Comparison of ENCODE assay signal across 21 cellular contexts in the genomic region with DNA sequence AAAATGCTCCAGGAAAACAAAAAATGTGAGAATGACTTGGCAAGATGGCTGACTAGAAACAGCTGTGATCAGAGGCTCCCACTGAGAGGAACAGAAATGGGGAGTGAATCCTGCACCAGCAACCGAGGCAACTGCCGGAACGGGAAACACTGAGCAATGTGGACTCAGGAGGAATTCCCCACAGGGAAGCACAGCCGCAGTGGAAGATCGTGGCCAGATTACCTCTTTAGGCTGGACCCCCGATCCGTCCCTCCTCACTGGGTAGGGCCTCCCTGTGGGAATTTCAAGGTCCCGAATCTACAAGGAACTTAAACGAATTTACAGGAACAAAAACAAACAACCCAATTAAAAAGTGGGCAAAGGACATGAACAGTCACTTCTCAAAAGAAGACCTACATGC.
DNase-seq lines count a peak whose midpoint lies in the region; ATAC-seq and TF ChIP-seq lines count a peak whose summit lies in the region.
"Had no signal": no experiment of that assay in that cellular context is flagged by ENCODE, and none has a peak within 500 bp of the region (broad histone marks: within the 10 kb centered on the region; RNA-seq: fewer than 3 reads in every experiment).

No MANE protein-coding gene starts in this region.

- H4K20me1 ChIP-seq in DND-41 (ENCODE audit: insufficient read depth, low read length) (no peaks in the 10 kb centered on the region), neural progenitor cell (ENCODE audit: low read depth) (no peaks in the 10 kb centered on the region)
- H4K20me1 ChIP-seq: BLaER1 had no signal

- ATAC-seq in DND-41 (ENCODE audit: insufficient read depth, low read depth) (no peak), HG02970 (IDR thresholded peaks at IDR 0.05; ENCODE audit: low FRiP score, unreplicated experiment) (no peak)

- H3F3A ChIP-seq in neural progenitor cell (ENCODE audit: low read depth) = no peaks in the 10 kb centered on the region

- H3K4me3 ChIP-seq in DND-41 (ENCODE audit: low read depth in 1 of 2, low read length in 2 of 2) (no peak overlapping the region), neural progenitor cell (no peak overlapping the region)
- H3K4me3 ChIP-seq: BLaER1 had no signal

- H3K36me3 ChIP-seq in DND-41 (ENCODE audit: insufficient read depth, low read length) = no peaks in the 10 kb centered on the region
- no peaks in the 10 kb centered on the region for H3K36me3 ChIP-seq in neural progenitor cell
- H3K36me3 ChIP-seq: BE2C, BLaER1 had no signal

- H3K27ac ChIP-seq in DND-41 (ENCODE audit: low read length) (no peak overlapping the region; the same call in 1 of the 2 replicates), neural progenitor cell (no peak overlapping the region)
- H3K27ac ChIP-seq: BLaER1 had no signal

- H3K27me3 Mint-ChIP-seq in neural progenitor cell (ENCODE audit: insufficient read depth, low read depth) = no peaks in the 10 kb centered on the region
- H3K27me3 Mint-ChIP-seq: CD4-positive, CD25-positive, alpha-beta regulatory T cell had no signal

- H3K79me2 ChIP-seq in DND-41 (ENCODE audit: insufficient read depth, low read length) (no peaks in the 10 kb centered on the region), neural progenitor cell (ENCODE audit: low read depth) (no peaks in the 10 kb centered on the region)

- TF ChIP-seq CTCF in DND-41 (IDR thresholded peaks at IDR 0.05; ENCODE audit: borderline replicate concordance, extremely low read depth, low read length, poor library complexity, severe bottlenecking) (no peak), neural progenitor cell (IDR thresholded peaks at IDR 0.05) (no peak)

- H3K27me3 ChIP-seq in DND-41 (ENCODE audit: insufficient read depth, low read length, poor library complexity) (no peaks in the 10 kb centered on the region), neural progenitor cell (no peaks in the 10 kb centered on the region)
- H3K27me3 ChIP-seq: BE2C, BLaER1 had no signal

- no peaks in the 10 kb centered on the region for H3K4me1 Mint-ChIP-seq in neural progenitor cell
- H3K4me1 Mint-ChIP-seq: CD14-positive monocyte; CD4-positive, alpha-beta memory T cell; CD4-positive, CD25-positive, alpha-beta regulatory T cell; CD8-positive, alpha-beta memory T cell had no signal

- H3K4me3 Mint-ChIP-seq in neural progenitor cell = no peak overlapping the region
- H3K4me3 Mint-ChIP-seq: CD14-positive monocyte; CD4-positive, alpha-beta memory T cell; CD4-positive, CD25-positive, alpha-beta regulatory T cell; CD8-positive, alpha-beta memory T cell had no signal

- peak overlapping the region; percentile 54 for H3K27ac Mint-ChIP-seq in neural progenitor cell
- H3K27ac Mint-ChIP-seq: CD14-positive monocyte; CD4-positive, alpha-beta memory T cell; CD8-positive, alpha-beta memory T cell had no signal

- H3K4me2 ChIP-seq in DND-41 (ENCODE audit: insufficient read depth, low read length) (no peak overlapping the region), neural progenitor cell (no peak overlapping the region)
- H3K4me2 ChIP-seq: BLaER1 had no signal

- H3K36me3 Mint-ChIP-seq in neural progenitor cell = no peaks in the 10 kb centered on the region
- H3K36me3 Mint-ChIP-seq: CD14-positive monocyte; CD4-positive, alpha-beta memory T cell; CD4-positive, CD25-positive, alpha-beta regulatory T cell; CD8-positive, alpha-beta memory T cell had no signal

- H3K9me3 Mint-ChIP-seq in neural progenitor cell = no peaks in the 10 kb centered on the region

- peak overlapping the region; percentile 49 for H2AFZ ChIP-seq in DND-41 (ENCODE audit: low read depth, low read length)
- H2AFZ ChIP-seq in neural progenitor cell (replicated peaks) = no peak overlapping the region

- H3K9me3 ChIP-seq in DND-41 (ENCODE audit: insufficient read depth, low read length, severe bottlenecking) = no peaks in the 10 kb centered on the region
- no peaks in the 10 kb centered on the region for H3K9me3 ChIP-seq in neural progenitor cell (ENCODE audit: low read depth)
- H3K9me3 ChIP-seq: BE2C, BLaER1 had no signal

- H3K9ac ChIP-seq in DND-41 (ENCODE audit: low read depth, low read length) = no peak overlapping the region
- H3K9ac ChIP-seq in neural progenitor cell = no peak overlapping the region
- H3K9ac ChIP-seq: BLaER1 had no signal

- H3K4me1 ChIP-seq in DND-41 (ENCODE audit: insufficient read depth, low read length) = no peaks in the 10 kb centered on the region
- peaks cover 7% of the 10 kb centered on the region for H3K4me1 ChIP-seq in neural progenitor cell
- H3K4me1 ChIP-seq: BE2C, BLaER1 had no signal

- no peak for DNase-seq in DND-41
- no peak for DNase-seq in neural progenitor cell (ENCODE audit: low spot score)
- no peak for DNase-seq in NCI-H748 treated with DMSO at 0.1 percent for 48 hours (lab: John Stamatoyannopoulos, UW)
- no peak for DNase-seq in NCI-H526 treated with DMSO at 0.1 percent for 48 hours (lab: John Stamatoyannopoulos, UW)
- DNase-seq: 8988T; ACHN; BE2C; C1 segment of cervical spinal cord; CD4-positive, alpha-beta memory T cell; CD4-positive, CD25-positive, alpha-beta regulatory T cell; CD8-positive, alpha-beta memory T cell; COR-L47; DMS 273 treated with DMSO at 0.1 percent for 48 hours; DMS153; DMS53; DMS79; GF-D8 had no signal

TF ChIP-seq in PFSK-1, 5 proteins besides CTCF, POLR2A, EP300 and RAD21:
- TF ChIP-seq POLR2AphosphoS5 (IDR thresholded peaks at IDR 0.05; ENCODE audit: low read depth, low read length) = no peak
- TF ChIP-seq FOXP2 (optimal IDR thresholded peaks at IDR 0.05; ENCODE audit: borderline replicate concordance, extremely low read depth, extremely low read length, insufficient read depth) = peak; percentile 17
- TF ChIP-seq, protein P1, sequence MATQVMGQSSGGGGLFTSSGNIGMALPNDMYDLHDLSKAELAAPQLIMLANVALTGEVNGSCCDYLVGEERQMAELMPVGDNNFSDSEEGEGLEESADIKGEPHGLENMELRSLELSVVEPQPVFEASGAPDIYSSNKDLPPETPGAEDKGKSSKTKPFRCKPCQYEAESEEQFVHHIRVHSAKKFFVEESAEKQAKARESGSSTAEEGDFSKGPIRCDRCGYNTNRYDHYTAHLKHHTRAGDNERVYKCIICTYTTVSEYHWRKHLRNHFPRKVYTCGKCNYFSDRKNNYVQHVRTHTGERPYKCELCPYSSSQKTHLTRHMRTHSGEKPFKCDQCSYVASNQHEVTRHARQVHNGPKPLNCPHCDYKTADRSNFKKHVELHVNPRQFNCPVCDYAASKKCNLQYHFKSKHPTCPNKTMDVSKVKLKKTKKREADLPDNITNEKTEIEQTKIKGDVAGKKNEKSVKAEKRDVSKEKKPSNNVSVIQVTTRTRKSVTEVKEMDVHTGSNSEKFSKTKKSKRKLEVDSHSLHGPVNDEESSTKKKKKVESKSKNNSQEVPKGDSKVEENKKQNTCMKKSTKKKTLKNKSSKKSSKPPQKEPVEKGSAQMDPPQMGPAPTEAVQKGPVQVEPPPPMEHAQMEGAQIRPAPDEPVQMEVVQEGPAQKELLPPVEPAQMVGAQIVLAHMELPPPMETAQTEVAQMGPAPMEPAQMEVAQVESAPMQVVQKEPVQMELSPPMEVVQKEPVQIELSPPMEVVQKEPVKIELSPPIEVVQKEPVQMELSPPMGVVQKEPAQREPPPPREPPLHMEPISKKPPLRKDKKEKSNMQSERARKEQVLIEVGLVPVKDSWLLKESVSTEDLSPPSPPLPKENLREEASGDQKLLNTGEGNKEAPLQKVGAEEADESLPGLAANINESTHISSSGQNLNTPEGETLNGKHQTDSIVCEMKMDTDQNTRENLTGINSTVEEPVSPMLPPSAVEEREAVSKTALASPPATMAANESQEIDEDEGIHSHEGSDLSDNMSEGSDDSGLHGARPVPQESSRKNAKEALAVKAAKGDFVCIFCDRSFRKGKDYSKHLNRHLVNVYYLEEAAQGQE (IDR thresholded peaks at IDR 0.05; ENCODE audit: insufficient read depth in 1 of 2, low read depth in 2 of 2, low read length in 2 of 2) = peak in 1 of 2 experiments; percentile 44; a peak in 1 of 4 replicates
